21 cellular contexts compared by ENCODE assay signal in the genomic region with DNA sequence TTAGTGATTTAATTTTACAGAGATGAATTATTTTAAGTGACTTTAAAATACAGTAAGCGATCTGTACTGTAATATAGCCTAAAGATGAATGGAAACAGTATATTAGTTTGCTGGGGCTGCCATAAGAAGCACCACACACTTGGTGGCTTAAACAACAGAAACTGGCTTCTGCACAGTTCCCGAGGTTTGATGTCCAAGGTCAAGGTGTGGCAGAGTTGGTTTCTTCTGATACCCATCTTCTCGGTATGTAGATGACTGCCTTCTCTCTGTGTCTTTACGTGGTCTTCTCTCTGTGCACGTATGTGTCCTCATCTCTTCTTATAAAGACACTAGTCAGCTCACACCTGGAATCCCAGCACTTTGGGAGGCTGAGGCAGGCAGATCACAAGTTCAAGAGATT.
A peak's percentile ranks its signal among the peaks of the same experiment; 100 is the strongest.
DNase-seq lines count a peak whose midpoint lies in the region; ATAC-seq, FAIRE-seq and TF ChIP-seq lines count a peak whose summit lies in the region.
"Had no signal": no experiment of that assay in that cellular context is flagged by ENCODE, and none has a peak within 500 bp of the region (broad histone marks: within the 10 kb centered on the region; RNA-seq: fewer than 3 reads in every experiment).

No MANE protein-coding gene starts in this region.

- BruUV-seq in OCI-LY7 (replicated peaks; lab: Mats Ljungman, UMichigan) = no TSS peak

- no peak for TF ChIP-seq POLR2A in uterus (IDR thresholded peaks at IDR 0.05)

- H3K4me2 ChIP-seq in OCI-LY7 (ENCODE audit: low read length) = peak overlapping the region; percentile 62

- no peaks in the 10 kb centered on the region for H3K79me2 ChIP-seq in OCI-LY7 (ENCODE audit: insufficient read depth, low read depth, low read length)

- 95% methylated on average over 5 of the region's 5 CpGs for WGBS in right cardiac atrium

- H3K9me3 ChIP-seq in right cardiac atrium (ENCODE audit: control insufficient read depth, low read length) (no peaks in the 10 kb centered on the region), OCI-LY7 (ENCODE audit: low read length) (no peaks in the 10 kb centered on the region; the same call in 1 of the 2 replicates), kidney (ENCODE audit: control insufficient read depth in 1 of 2, low read length in 2 of 2) (no peaks in the 10 kb centered on the region), uterus (no peaks in the 10 kb centered on the region)
- H3K9me3 ChIP-seq: SJCRH30 had no signal

- no peaks in the 10 kb centered on the region for H3K9me2 ChIP-seq in OCI-LY7 (ENCODE audit: insufficient read depth, low read length)

- no peaks in the 10 kb centered on the region for H4K20me1 ChIP-seq in OCI-LY7 (ENCODE audit: insufficient read depth, low read length)

- DNase-seq in right cardiac atrium (no peak), cardiac septum (ENCODE audit: low spot score) (no peak), OCI-LY7 (ENCODE audit: low spot score) (peak; percentile 24), kidney (no peak), uterus (no peak), dedifferentiated amniotic fluid mesenchymal stem cell (ENCODE audit: extremely low spot score) (no peak)
- no peak for DNase-seq in stimulated activated naive CD4-positive, alpha-beta T cell treated with Interleukin-2 at 50 U/mL for 16 hours (lab: John Stamatoyannopoulos, UW)
- DNase-seq: COR-L47; H9; IMR-90; Kasumi-1; NCI-H1105; NCI-H1694 treated with DMSO at 0.1 percent for 48 hours; NCI-H2107; NCI-H345; NCI-H526; NK-92 treated with Interleukin-12 subunit alpha and Interleukin-12 subunit beta, amount 100 ng/mL, for 24 hours; PC-3; SJCRH30 had no signal

- no peak for FAIRE-seq in kidney (lab: Jason Lieb, UNC)

- no peaks in the 10 kb centered on the region; the same call in 1 of the 2 replicates for H3K36me3 ChIP-seq in OCI-LY7 (ENCODE audit: insufficient read depth, low read length)
- no peaks in the 10 kb centered on the region for H3K36me3 ChIP-seq in kidney (ENCODE audit: control insufficient read depth in 1 of 2, insufficient read depth in 2 of 2, low read length in 2 of 2)
- no peaks in the 10 kb centered on the region for H3K36me3 ChIP-seq in uterus
- H3K36me3 ChIP-seq: SJCRH30 had no signal

- H3K4me1 ChIP-seq in right cardiac atrium (ENCODE audit: control insufficient read depth, insufficient read depth, low read length) = no peaks in the 10 kb centered on the region
- peaks cover 59% of the 10 kb centered on the region for H3K4me1 ChIP-seq in OCI-LY7 (ENCODE audit: insufficient read depth, low read length, poor library complexity, severe bottlenecking)
- H3K4me1 ChIP-seq in kidney (ENCODE audit: control insufficient read depth in 1 of 2, insufficient read depth in 1 of 2, low read depth in 1 of 2, low read length in 2 of 2) = peaks cover 7 to 9% of the 10 kb centered on the region in 2 donors
- H3K4me1 ChIP-seq in uterus = no peaks in the 10 kb centered on the region
- H3K4me1 ChIP-seq: SJCRH30 had no signal

- H3K4me3 ChIP-seq in right cardiac atrium (ENCODE audit: low read length) (no peak overlapping the region), OCI-LY7 (ENCODE audit: low read depth, low read length, poor library complexity, severe bottlenecking) (peak overlapping the region; percentile 23), kidney (ENCODE audit: low read length in 2 of 2) (no peak overlapping the region), uterus (no peak overlapping the region)
- H3K4me3 ChIP-seq: SJCRH30 had no signal

- H3K9ac ChIP-seq in kidney (ENCODE audit: low read length in 2 of 2) = no peak overlapping the region

- CTCF ChIA-PET in OCI-LY7 (lab: Charles Lee; ENCODE audit: unreplicated experiment) = no interaction called here

- ATAC-seq in right cardiac atrium = no peak
- no peak for ATAC-seq in GM21447 (IDR thresholded peaks at IDR 0.05; ENCODE audit: unreplicated experiment)
- ATAC-seq: PC-3 had no signal

- H2AFZ ChIP-seq in OCI-LY7 (ENCODE audit: low read length) = peak overlapping the region; percentile 95

- H3K27ac ChIP-seq in right cardiac atrium (ENCODE audit: low read length) (peak overlapping the region; percentile 27), OCI-LY7 (ENCODE audit: low read depth, low read length, poor library complexity, severe bottlenecking) (peak overlapping the region; percentile 32), kidney (ENCODE audit: low read depth in 2 of 2, low read length in 2 of 2) (peak overlapping the region; percentile 35 to 80), uterus (peak overlapping the region; percentile 36 to 67)
- H3K27ac ChIP-seq: RWPE1, SJCRH30 had no signal

- TF ChIP-seq CTCF in OCI-LY7 (conservative IDR thresholded peaks at IDR 0.05; ENCODE audit: low read length) (no peak), kidney (IDR thresholded peaks at IDR 0.05; ENCODE audit: borderline replicate concordance, extremely low read depth, insufficient read depth) (no peak), uterus (IDR thresholded peaks at IDR 0.05) (no peak)

- POLR2A ChIA-PET in OCI-LY7 (lab: Charles Lee) = interaction anchor here (1.0 to 1.3 kb wide), 3 partner anchors 9 to 24 kb away, joined by 3 to 5 read pairs (median 4); no protein-coding TSS in a partner anchor

- intact Hi-C loops in right cardiac atrium (cut with DNase I) (no loop called here), cardiac septum (cut with DNase I) (no loop called here), OCI-LY7 (cut with micrococcal nuclease; ENCODE audit: unreplicated experiment) (no loop called here), kidney (cut with DNase I) (no loop called here), uterus (cut with DNase I; ENCODE audit: low total_unique reads) (no loop called here)

- H3K27me3 ChIP-seq in right cardiac atrium (ENCODE audit: control insufficient read depth, insufficient read depth) (no peaks in the 10 kb centered on the region), uterus (no peaks in the 10 kb centered on the region)
- H3K27me3 ChIP-seq: SJCRH30 had no signal
